In the genomic region with DNA sequence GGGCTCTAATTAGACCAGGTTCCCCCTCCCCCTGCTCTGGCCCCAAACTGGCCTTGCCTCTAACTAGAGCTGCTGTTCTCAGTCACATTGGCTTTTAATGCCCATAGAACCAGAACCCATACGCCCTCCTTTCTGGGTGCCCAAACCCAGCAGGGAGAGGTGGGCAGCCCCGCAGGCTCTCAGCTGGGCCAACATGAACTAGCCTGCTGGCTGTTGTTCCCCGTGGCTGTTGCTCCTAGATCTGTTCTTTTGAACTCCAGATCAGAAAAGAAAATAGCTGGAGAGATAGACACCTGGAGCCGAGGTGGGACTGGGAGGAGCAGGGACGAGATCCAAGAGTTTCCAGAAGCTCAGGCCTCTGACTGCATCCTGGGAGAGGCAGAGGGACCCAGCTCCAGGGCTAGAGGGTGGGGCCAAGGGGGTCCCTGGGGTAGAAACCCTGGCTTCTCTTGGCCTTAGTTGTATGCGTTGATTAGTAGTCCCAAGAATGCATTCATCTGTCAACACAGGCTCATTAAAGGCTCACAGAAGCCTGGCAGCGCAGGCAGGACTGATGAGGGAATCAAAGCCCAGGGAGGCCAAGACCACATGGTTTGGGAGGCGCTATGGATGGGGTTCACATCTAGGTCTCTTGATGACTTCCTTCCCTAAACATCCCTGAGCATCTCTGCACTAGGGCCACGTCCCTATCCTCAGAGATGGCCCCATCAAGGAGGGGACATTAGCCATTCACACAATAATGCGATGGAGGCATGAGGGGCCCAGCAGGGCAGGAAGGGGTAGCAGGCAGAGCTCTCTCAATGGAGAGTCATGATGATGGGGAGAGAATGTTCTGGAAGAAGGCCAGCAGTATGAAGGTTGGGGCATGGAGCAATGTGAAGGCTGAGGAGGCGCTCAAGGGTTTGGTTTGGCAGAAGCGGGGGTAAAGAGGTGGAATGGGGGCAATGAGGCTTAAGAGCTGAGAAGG, we compare ENCODE assay signal across 14 cellular contexts. TPM values are rescaled to one million over a fixed set of nuclear protein-coding genes. Genes with fewer than 3 reads are reported as not detected.
DNase-seq lines count a peak whose midpoint lies in the region; ATAC-seq and TF ChIP-seq lines count a peak whose summit lies in the region.
"Had no signal": no experiment of that assay in that cellular context is flagged by ENCODE, and none has a peak within 500 bp of the region (broad histone marks: within the 10 kb centered on the region; RNA-seq: fewer than 3 reads in every experiment).

No MANE protein-coding gene starts in this region.

- H3K4me1 ChIP-seq in liver (ENCODE audit: control insufficient read depth in 4 of 4, insufficient read depth in 4 of 4, low read length in 3 of 4) = peaks cover 2 to 11% (median 9%) of the 10 kb centered on the region in 4 donors

- H3K27me3 Mint-ChIP-seq in chondrocyte (ENCODE audit: low read depth) = no peaks in the 10 kb centered on the region

- H3K27me3 ChIP-seq in liver (ENCODE audit: control insufficient read depth in 4 of 4, insufficient read depth in 4 of 4, low read length in 3 of 4) = no peaks in the 10 kb centered on the region

- no peak overlapping the region for H3K4me3 Mint-ChIP-seq in chondrocyte (ENCODE audit: unreplicated experiment)

- no peaks in the 10 kb centered on the region for H3K36me3 Mint-ChIP-seq in chondrocyte (ENCODE audit: low read depth)

- H3K9me3 Mint-ChIP-seq in chondrocyte (ENCODE audit: low read depth) = no peaks in the 10 kb centered on the region

- H3K9ac ChIP-seq in liver (ENCODE audit: low read depth in 1 of 2, low read length in 2 of 2) = no peak overlapping the region

- TF ChIP-seq CTCF in chondrocyte (IDR thresholded peaks at IDR 0.05) (no peak), liver (IDR thresholded peaks at IDR 0.05; ENCODE audit: low read depth, low read length, missing input control) (no peak)

- no peak for TF ChIP-seq RAD21 in liver (IDR thresholded peaks at IDR 0.05)

- peak overlapping the region; percentile 61 to 77 for H3K27ac ChIP-seq in liver (ENCODE audit: low read depth in 1 of 2, low read length in 2 of 2)
- H3K27ac ChIP-seq in substantia nigra (ENCODE audit: low read depth, low read length, poor library complexity, severe bottlenecking) = peak overlapping the region; percentile 61

- H3K4me3 ChIP-seq in liver (ENCODE audit: low read depth in 1 of 3, low read length in 3 of 3) = no peak overlapping the region

- DNase-seq in NCI-H1694 (lab: John Stamatoyannopoulos, UW) (peak; percentile 26), NCI-H1694 treated with DMSO at 0.1 percent for 48 hours (lab: John Stamatoyannopoulos, UW) (no peak), chondrocyte (ENCODE audit: low spot score) (peak; percentile 34), substantia nigra (lab: John Stamatoyannopoulos, UW) (no peak), UCSD-AML1 (lab: John Stamatoyannopoulos, UW; ENCODE audit: unreplicated experiment) (no peak)
- no peak for DNase-seq in activated CD8-positive, alpha-beta memory T cell treated with anti-CD3 and anti-CD28 coated beads for 24 hours
- DNase-seq: activated CD8-positive, alpha-beta memory T cell treated with anti-CD3 and anti-CD28 coated beads, Interleukin-2, amount 50 U/mL, for 48 hours; stimulated activated CD4-positive, alpha-beta T cell treated with anti-CD3 and anti-CD28 coated beads, Interleukin-1b, Interleukin-23, amount 100 ng/mL, for 48 hours had no signal

- no peaks in the 10 kb centered on the region for H3K36me3 ChIP-seq in liver (ENCODE audit: control insufficient read depth in 4 of 4, insufficient read depth in 3 of 4, low read depth in 1 of 4, low read length in 3 of 4)

- 76% methylated on average over 12 of the region's 12 CpGs for WGBS in liver

- no peak for ATAC-seq in HG03457 (IDR thresholded peaks at IDR 0.05; ENCODE audit: unreplicated experiment)

- peaks cover 6% of the 10 kb centered on the region for H3K4me1 Mint-ChIP-seq in chondrocyte (ENCODE audit: low read depth)

- H3K9me3 ChIP-seq in liver (ENCODE audit: control insufficient read depth in 4 of 4, low read length in 3 of 4) = no peaks in the 10 kb centered on the region

- no peak overlapping the region for H3K27ac Mint-ChIP-seq in chondrocyte (ENCODE audit: unreplicated experiment)

TF ChIP-seq in liver, 16 proteins besides CTCF, POLR2A, EP300 and RAD21:
- TF ChIP-seq HNF4A (conservative IDR thresholded peaks at IDR 0.05) = peak in 1 of 2 donors; percentile 0
- no peak for TF ChIP-seq RXRA (IDR thresholded peaks at IDR 0.05)
TF ChIP-seq in liver: peak in this region for 1.

RNA-seq across cellular contexts. Expression of a gene that starts 1.3 kb away (rescaled TPM):
- not detected in 3 replicates for total RNA-seq in chondrocyte
- not detected for total RNA-seq in liver
- not detected for polyA plus RNA-seq in liver
- total RNA-seq: A172, epithelial cell of proximal tubule, H4, occipital lobe had no signal

RNA-seq across cellular contexts. Expression of a gene that starts 48.8 kb away (rescaled TPM):
- total RNA-seq in chondrocyte (9.1 to 10.6 TPM (median 10.5 TPM) in 3 replicates), liver (10 to 100 TPM; 27.5 to 31.0 TPM)
- polyA plus RNA-seq in liver = 10 to 100 TPM; 15.7 to 28.4 TPM

Comparison
In these comparisons a context has a peak if more than half of its experiments do, and no peak if none do; other contexts are left out.
1. DNase-seq: peak in NCI-H1694 (single experiment) and chondrocyte (single experiment); none in NCI-H1694 treated with DMSO at 0.1 percent for 48 hours (single experiment), substantia nigra (0 of 49), UCSD-AML1 (single experiment) and activated CD8-positive, alpha-beta memory T cell treated with anti-CD3 and anti-CD28 coated beads for 24 hours (single experiment).